10 cellular contexts compared by ENCODE assay signal in genomic region chr11:75344761-75345454, GRCh38. TPM values are rescaled to one million over a fixed set of nuclear protein-coding genes. Genes with fewer than 3 reads are reported as not detected.
A peak's percentile ranks its signal among the peaks of the same experiment; 100 is the strongest.
DNase-seq lines count a peak whose midpoint lies in the region; ATAC-seq, FAIRE-seq and TF ChIP-seq lines count a peak whose summit lies in the region.
"Had no signal": no experiment of that assay in that cellular context is flagged by ENCODE, and none has a peak within 500 bp of the region (broad histone marks: within the 10 kb centered on the region; RNA-seq: fewer than 3 reads in every experiment).

No MANE protein-coding gene starts in this region.

- H3K27ac Mint-ChIP-seq in activated T-cell treated with anti-CD3 and anti-CD28 coated beads, Interleukin-2, amount 50 U/mL, for 24 hours: peak overlapping the region; percentile 70
- H3K27ac Mint-ChIP-seq in progenitor cell of endocrine pancreas: no peak overlapping the region

- DNase-seq in activated T-cell treated with anti-CD3 and anti-CD28 coated beads, Interleukin-2, amount 50 U/mL, for 24 hours: no peak
- no peak for DNase-seq in activated T-cell treated with anti-CD3 and anti-CD28 coated beads, Interleukin-2, amount 50 U/mL, for 1 hour
- DNase-seq in RCC 7860 (ENCODE audit: low spot score) (peak; percentile 9), kidney tubule cell (ENCODE audit: low spot score) (peak; percentile 56), transverse colon (no peak), progenitor cell of endocrine pancreas (ENCODE audit: low spot score, unreplicated experiment) (no peak)
- DNase-seq: effector CD4-positive, alpha-beta T cell; NCI-H187 treated with DMSO at 0.1 percent for 48 hours had no signal

- H3K27me3 ChIP-seq in transverse colon: no peaks in the 10 kb centered on the region

- H3K4me1 Mint-ChIP-seq in activated T-cell treated with anti-CD3 and anti-CD28 coated beads, Interleukin-2, amount 50 U/mL, for 24 hours (ENCODE audit: low read depth): peaks cover 94% of the 10 kb centered on the region
- H3K4me1 Mint-ChIP-seq in progenitor cell of endocrine pancreas (ENCODE audit: low read depth): peaks cover 59% of the 10 kb centered on the region

- H3K4me3 Mint-ChIP-seq in activated T-cell treated with anti-CD3 and anti-CD28 coated beads, Interleukin-2, amount 50 U/mL, for 24 hours: no peak overlapping the region
- H3K4me3 Mint-ChIP-seq in progenitor cell of endocrine pancreas (ENCODE audit: low read depth): no peak overlapping the region

- no peak for FAIRE-seq in RCC 7860 (lab: Jason Lieb, UNC)

- 56% methylated on average over 11 of the region's 11 CpGs; no CpG with 5 or more reads in 1 of the 2 donors for WGBS in transverse colon (ENCODE audit: low coverage in 1 of 2), 2 donors

- in situ Hi-C loops in transverse colon (cut with MboI; ENCODE audit: low pct_ligation_motif_present in 1 of 4, low pct_unique_long_range_greater_than_20kb in 1 of 4, low sequenced_read_pairs in 3 of 4): no loop called here

- H3K9me3 ChIP-seq in transverse colon: no peaks in the 10 kb centered on the region

- no peak for TF ChIP-seq CTCF in transverse colon (IDR thresholded peaks at IDR 0.05)
- TF ChIP-seq CTCF in progenitor cell of endocrine pancreas (IDR thresholded peaks at IDR 0.05; ENCODE audit: unreplicated experiment): no peak

- no peaks in the 10 kb centered on the region for H3K36me3 Mint-ChIP-seq in activated T-cell treated with anti-CD3 and anti-CD28 coated beads, Interleukin-2, amount 50 U/mL, for 24 hours (ENCODE audit: low read depth)
- no peaks in the 10 kb centered on the region for H3K36me3 Mint-ChIP-seq in progenitor cell of endocrine pancreas (ENCODE audit: insufficient read depth)

- intact Hi-C loops in transverse colon (cut with DNase I; ENCODE audit: low total_unique reads): no loop called here

- TF ChIP-seq EP300 in transverse colon (IDR thresholded peaks at IDR 0.05; ENCODE audit: low read depth): no peak

- H3K9me3 Mint-ChIP-seq in activated T-cell treated with anti-CD3 and anti-CD28 coated beads, Interleukin-2, amount 50 U/mL, for 24 hours: no peaks in the 10 kb centered on the region
- H3K9me3 Mint-ChIP-seq in progenitor cell of endocrine pancreas (ENCODE audit: low read depth): no peaks in the 10 kb centered on the region

- H3K27me3 Mint-ChIP-seq in activated T-cell treated with anti-CD3 and anti-CD28 coated beads, Interleukin-2, amount 50 U/mL, for 24 hours: no peaks in the 10 kb centered on the region
- H3K27me3 Mint-ChIP-seq in progenitor cell of endocrine pancreas: no peaks in the 10 kb centered on the region

- H3K4me3 ChIP-seq in transverse colon: no peak overlapping the region

- H3K27ac ChIP-seq in transverse colon: peak overlapping the region; percentile 91 to 97 (median 94)

- no peak for ATAC-seq in HG03135 (IDR thresholded peaks at IDR 0.05; ENCODE audit: unreplicated experiment)
- no peak for ATAC-seq in GM19455 (IDR thresholded peaks at IDR 0.05; ENCODE audit: unreplicated experiment)

- peaks cover 90 to 100% (median 99%) of the 10 kb centered on the region in 4 donors for H3K4me1 ChIP-seq in transverse colon

- H3K36me3 ChIP-seq in transverse colon: no peaks in the 10 kb centered on the region

- TF ChIP-seq POLR2A in transverse colon (IDR thresholded peaks at IDR 0.05): no peak

RNA-seq across cellular contexts. Expression of gene ARRB1, which starts 6.6 kb away (rescaled TPM):
- 10 to 100 TPM; 55.7 to 88.2 (median 78.0) TPM for total RNA-seq in transverse colon
- 32.5 and 36.0 TPM in 2 replicates for total RNA-seq in progenitor cell of endocrine pancreas

RNA-seq across cellular contexts. Expression of gene RPS3, which starts 54.4 kb away (rescaled TPM):
- total RNA-seq in transverse colon: 1,000 to 10,000 TPM in 1 of 4 donors, 100 to 1,000 TPM in 3; 492 to 1,045 (median 813) TPM
- total RNA-seq in progenitor cell of endocrine pancreas: 2,637 and 2,682 TPM in 2 replicates

Comparison
In these comparisons a context has a peak if more than half of its experiments do, and no peak if none do; other contexts are left out.
1. DNase-seq: peak in RCC 7860 (single experiment) and kidney tubule cell (single experiment); none in activated T-cell treated with anti-CD3 and anti-CD28 coated beads, Interleukin-2, amount 50 U/mL, for 24 hours (single experiment), activated T-cell treated with anti-CD3 and anti-CD28 coated beads, Interleukin-2, amount 50 U/mL, for 1 hour (single experiment), transverse colon (single experiment) and progenitor cell of endocrine pancreas (single experiment).